In the genomic region with DNA sequence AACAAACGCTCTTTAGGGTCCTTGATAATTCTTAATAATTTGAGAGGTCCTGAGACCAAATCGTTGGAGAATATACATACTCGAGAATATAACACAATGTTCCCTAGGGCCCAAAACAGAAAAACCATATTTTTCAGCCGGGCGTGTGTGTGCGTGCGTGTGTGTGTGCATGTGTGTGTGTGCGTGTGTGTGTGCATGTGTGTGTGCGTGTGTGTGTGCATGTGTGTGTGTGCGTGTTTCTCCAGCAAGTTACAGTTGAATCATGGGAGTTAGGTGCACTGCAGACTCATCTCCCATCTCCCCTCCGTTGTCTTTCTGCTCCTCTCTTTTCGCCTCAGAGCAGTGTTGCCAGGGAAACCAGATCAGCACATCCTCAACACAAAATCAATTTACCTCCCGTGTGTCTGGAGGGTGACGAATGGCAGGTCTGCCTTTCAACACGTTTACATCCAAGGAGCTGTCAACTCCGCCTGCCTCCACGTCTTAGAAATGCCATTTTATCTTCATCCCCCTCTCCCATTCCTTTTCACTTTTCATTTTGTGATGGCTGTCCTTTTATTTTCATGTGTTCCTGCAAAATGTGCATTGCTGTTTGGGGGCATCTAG, we compare ENCODE assay signal across 15 cellular contexts. TPM values are rescaled to one million over a fixed set of nuclear protein-coding genes. Genes with fewer than 3 reads are reported as not detected.
A peak's percentile ranks its signal among the peaks of the same experiment; 100 is the strongest.
DNase-seq lines count a peak whose midpoint lies in the region; ATAC-seq and TF ChIP-seq lines count a peak whose summit lies in the region.
"Had no signal": no experiment of that assay in that cellular context is flagged by ENCODE, and none has a peak within 500 bp of the region (broad histone marks: within the 10 kb centered on the region; RNA-seq: fewer than 3 reads in every experiment).

No MANE protein-coding gene starts in this region.

- H3K27me3 Mint-ChIP-seq in endothelial cell (ENCODE audit: unreplicated experiment): peaks cover 4% of the 10 kb centered on the region

- H3K79me2 ChIP-seq in PC-3 (ENCODE audit: low read length): no peaks in the 10 kb centered on the region

- H3K9me2 ChIP-seq in PC-3 (replicated peaks; ENCODE audit: low read length): no peaks in the 10 kb centered on the region

- H3K4me1 Mint-ChIP-seq in endothelial cell (ENCODE audit: unreplicated experiment): no peaks in the 10 kb centered on the region

- H3K4me3 ChIP-seq in H7 (ENCODE audit: insufficient read depth, low read depth, low read length) (no peak overlapping the region), tibial nerve (no peak overlapping the region), PC-3 (ENCODE audit: low read length) (no peak overlapping the region)
- H3K4me3 ChIP-seq: BLaER1 had no signal

- TF ChIP-seq POLR2A in tibial nerve (IDR thresholded peaks at IDR 0.05): no peak

- H3K27ac Mint-ChIP-seq in endothelial cell (ENCODE audit: unreplicated experiment): peak overlapping the region; percentile 64
- H3K27ac Mint-ChIP-seq: CD8-positive, alpha-beta memory T cell had no signal

- no peak for TF ChIP-seq EP300 in tibial nerve (IDR thresholded peaks at IDR 0.05)

- 71 to 75% methylated on average over 17 of the region's 17 CpGs for WGBS in tibial nerve, 2 donors

- POLR2A ChIA-PET in PC-3 (lab: Charles Lee; ENCODE audit: unreplicated experiment): no interaction called here

- BruUV-seq in PC-3 (replicated peaks; lab: Mats Ljungman, UMichigan): no TSS peak

- H3K9me3 ChIP-seq in tibial nerve: peaks cover 0 to 8% (median 0%) of the 10 kb centered on the region in 4 donors
- no peaks in the 10 kb centered on the region for H3K9me3 ChIP-seq in PC-3 (ENCODE audit: low read length)
- H3K9me3 ChIP-seq: BLaER1 had no signal

- no peak overlapping the region for H2AFZ ChIP-seq in PC-3 (ENCODE audit: low read length)

- H3F3A ChIP-seq in PC-3 (ENCODE audit: low read length, unreplicated experiment): no peaks in the 10 kb centered on the region

- H3K27ac ChIP-seq in tibial nerve (no peak overlapping the region), PC-3 (ENCODE audit: low read length) (no peak overlapping the region)
- H3K27ac ChIP-seq: BLaER1 had no signal

- peaks cover 4% of the 10 kb centered on the region for H3K9me3 Mint-ChIP-seq in endothelial cell (ENCODE audit: unreplicated experiment)

- peak; percentile 29 for DNase-seq in H7
- DNase-seq in NCI-H2227 treated with DMSO at 0.1 percent for 48 hours (lab: John Stamatoyannopoulos, UW): peak; percentile 53
- DNase-seq in endothelial cell (ENCODE audit: low spot score): no peak
- peak; percentile 44 for DNase-seq in retina
- DNase-seq in tibial nerve (ENCODE audit: low spot score in 2 of 2): no peak
- no peak for DNase-seq in PC-3
- DNase-seq: CD8-positive, alpha-beta memory T cell; IMR-90; NCI-H1417 treated with DMSO at 0.1 percent for 48 hours; NCI-H2029 treated with DMSO at 0.1 percent for 48 hours; NCI-H446 treated with DMSO at 0.1 percent for 48 hours; SHP77 had no signal

- ATAC-seq in HG03045 (IDR thresholded peaks at IDR 0.05; ENCODE audit: unreplicated experiment): no peak
- no peak for ATAC-seq in PC-3

- H3K9ac ChIP-seq in PC-3 (ENCODE audit: low read length): no peak overlapping the region
- H3K9ac ChIP-seq: BLaER1 had no signal

- no peaks in the 10 kb centered on the region for H3K36me3 ChIP-seq in H7 (replicated peaks; ENCODE audit: control insufficient read depth, insufficient read depth, low read length)
- H3K36me3 ChIP-seq in tibial nerve: no peaks in the 10 kb centered on the region
- H3K36me3 ChIP-seq in PC-3 (ENCODE audit: low read depth, low read length): no peaks in the 10 kb centered on the region
- H3K36me3 ChIP-seq: BLaER1 had no signal

- intact Hi-C loops in PC-3 (cut with micrococcal nuclease): no loop called here

- peaks cover 4% of the 10 kb centered on the region for H3K36me3 Mint-ChIP-seq in endothelial cell (ENCODE audit: low read depth, unreplicated experiment)
- H3K36me3 Mint-ChIP-seq: CD8-positive, alpha-beta memory T cell had no signal

- H3K4me2 ChIP-seq in PC-3 (ENCODE audit: low read length): no peak overlapping the region
- H3K4me2 ChIP-seq: BLaER1 had no signal

- TF ChIP-seq CTCF in endothelial cell (IDR thresholded peaks at IDR 0.05; ENCODE audit: unreplicated experiment) (no peak), tibial nerve (IDR thresholded peaks at IDR 0.05) (no peak), PC-3 (conservative IDR thresholded peaks at IDR 0.05; ENCODE audit: low read depth, low read length) (no peak)

- no peaks in the 10 kb centered on the region for H4K20me1 ChIP-seq in PC-3 (ENCODE audit: low read length)
- H4K20me1 ChIP-seq: BLaER1 had no signal

- H3K4me1 ChIP-seq in tibial nerve: no peaks in the 10 kb centered on the region
- no peaks in the 10 kb centered on the region for H3K4me1 ChIP-seq in PC-3 (ENCODE audit: insufficient read depth, low read length)

- H3K4me3 Mint-ChIP-seq in endothelial cell (ENCODE audit: unreplicated experiment): peak overlapping the region; percentile 54

- CTCF ChIA-PET in PC-3 (lab: Charles Lee): no interaction called here

- H3K27me3 ChIP-seq in H7 (ENCODE audit: control insufficient read depth, insufficient read depth, low read length) (no peaks in the 10 kb centered on the region), tibial nerve (no peaks in the 10 kb centered on the region), PC-3 (ENCODE audit: low read length) (no peaks in the 10 kb centered on the region)
- H3K27me3 ChIP-seq: BLaER1 had no signal

RNA-seq across cellular contexts. Expression of a gene that starts 8.3 kb away (rescaled TPM):
- 2.8 and 3.3 TPM in 2 replicates for total RNA-seq in H7 (2014; rRNA removed; shearing (Covaris generic))
- total RNA-seq in endothelial cell (ENCODE audit: unreplicated experiment) (1.3 TPM), tibial nerve (1 to 10 TPM; 3.1 to 4.2 (median 3.7) TPM), PC-3 (2014; rRNA removed) (not detected in 2 replicates)
- total RNA-seq: LHCN-M2 had no signal

RNA-seq across cellular contexts. Expression of a gene that starts 32.6 kb away (rescaled TPM):
- 17.4 and 23.9 TPM in 2 replicates for total RNA-seq in H7 (2014; rRNA removed; shearing (Covaris generic))
- total RNA-seq in endothelial cell (ENCODE audit: unreplicated experiment) (12.4 TPM), tibial nerve (1 to 10 TPM in 3 of 4 donors, under 1 TPM in 1; 0.90 to 7.4 (median 3.4) TPM), PC-3 (2014; rRNA removed) (not detected in 2 replicates)

Comparison
In these comparisons a context has a peak if more than half of its experiments do, and no peak if none do; other contexts are left out.
1. DNase-seq: peak in H7 (single experiment), NCI-H2227 treated with DMSO at 0.1 percent for 48 hours (single experiment) and retina (single experiment); none in endothelial cell (single experiment), tibial nerve (0 of 2) and PC-3 (single experiment).